ENCODE assay signal across 13 cellular contexts in genomic region chrX:39856472-39857121, GRCh38.
DNase-seq lines count a peak whose midpoint lies in the region; ATAC-seq and TF ChIP-seq lines count a peak whose summit lies in the region.
"Had no signal": no experiment of that assay in that cellular context is flagged by ENCODE, and none has a peak within 500 bp of the region (broad histone marks: within the 10 kb centered on the region; RNA-seq: fewer than 3 reads in every experiment).

No MANE protein-coding gene starts in this region.

- intact Hi-C loops in CD4-positive, alpha-beta T cell (cut with DNase I, micrococcal nuclease): loop anchor here in 1 of 2 experiments (5.0 kb wide), 2 partner anchors 84 to 241 kb away; partner anchors contain the start of gene BCOR

- POLR2A ChIA-PET in CD4-positive, alpha-beta T cell (lab: Charles Lee): interaction anchor here (1.9 kb wide), 1 partner anchor 35 kb away, joined by 5 read pairs; no protein-coding TSS in a partner anchor

- H3K4me1 Mint-ChIP-seq in CD4-positive, alpha-beta T cell (ENCODE audit: low read depth): peaks cover 60% of the 10 kb centered on the region
- peaks cover 50 to 75% of the 10 kb centered on the region in 2 donors for H3K4me1 Mint-ChIP-seq in immature natural killer cell

- H3K4me1 ChIP-seq in DND-41 (ENCODE audit: insufficient read depth, low read length): peaks cover 78% of the 10 kb centered on the region

- no peaks in the 10 kb centered on the region for H3K9me3 ChIP-seq in CD4-positive, alpha-beta T cell (ENCODE audit: control insufficient read depth, low read length)
- no peaks in the 10 kb centered on the region for H3K9me3 ChIP-seq in DND-41 (ENCODE audit: insufficient read depth, low read length, severe bottlenecking)
- H3K9me3 ChIP-seq: left ventricle myocardium inferior had no signal

- H3K9me3 Mint-ChIP-seq in CD4-positive, alpha-beta T cell: no peaks in the 10 kb centered on the region
- H3K9me3 Mint-ChIP-seq in immature natural killer cell: no peaks in the 10 kb centered on the region

- H3K36me3 Mint-ChIP-seq in CD4-positive, alpha-beta T cell (ENCODE audit: low read depth): no peaks in the 10 kb centered on the region
- no peaks in the 10 kb centered on the region for H3K36me3 Mint-ChIP-seq in immature natural killer cell

- H3K4me3 ChIP-seq in DND-41 (ENCODE audit: low read depth in 1 of 2, low read length in 2 of 2): no peak overlapping the region
- H3K4me3 ChIP-seq: hepatocyte, left ventricle myocardium inferior had no signal

- no peaks in the 10 kb centered on the region for H3K79me2 ChIP-seq in DND-41 (ENCODE audit: insufficient read depth, low read length)
- H3K79me2 ChIP-seq: hepatocyte had no signal

- no peak overlapping the region for H3K4me3 Mint-ChIP-seq in CD4-positive, alpha-beta T cell
- H3K4me3 Mint-ChIP-seq in immature natural killer cell: peak overlapping the region in 2 of 5 donors; percentile 12 to 84
- H3K4me3 Mint-ChIP-seq: activated CD4-positive, alpha-beta T cell treated with anti-CD3 and anti-CD28 coated beads for 36 hours; nephron progenitor cell had no signal

- H3K27ac ChIP-seq in CD4-positive, alpha-beta T cell (ENCODE audit: low read depth, low read length): no peak overlapping the region
- H3K27ac ChIP-seq in DND-41 (ENCODE audit: low read length) (peak overlapping the region; percentile 54), VCaP (peak overlapping the region; percentile 73)
- H3K27ac ChIP-seq: hepatocyte, left ventricle myocardium inferior had no signal

- H3K27me3 Mint-ChIP-seq in CD4-positive, alpha-beta T cell: no peaks in the 10 kb centered on the region
- H3K27me3 Mint-ChIP-seq in immature natural killer cell (ENCODE audit: low read depth in 3 of 3): peaks cover 3 to 17% (median 11%) of the 10 kb centered on the region in 3 donors
- H3K27me3 Mint-ChIP-seq: activated CD4-positive, alpha-beta T cell treated with anti-CD3 and anti-CD28 coated beads for 36 hours had no signal

- no peak for TF ChIP-seq CTCF in CD4-positive, alpha-beta T cell (IDR thresholded peaks at IDR 0.05)
- TF ChIP-seq CTCF in DND-41 (IDR thresholded peaks at IDR 0.05; ENCODE audit: borderline replicate concordance, extremely low read depth, low read length, poor library complexity, severe bottlenecking) (no peak), VCaP (conservative IDR thresholded peaks at IDR 0.05) (no peak)

- H2AFZ ChIP-seq in DND-41 (ENCODE audit: low read depth, low read length): no peak overlapping the region
- H2AFZ ChIP-seq: hepatocyte had no signal

- no peak overlapping the region for H3K4me2 ChIP-seq in DND-41 (ENCODE audit: insufficient read depth, low read length)
- H3K4me2 ChIP-seq: hepatocyte had no signal

- H3K9ac ChIP-seq in DND-41 (ENCODE audit: low read depth, low read length): no peak overlapping the region

- peak overlapping the region; percentile 96 for H3K27ac Mint-ChIP-seq in CD4-positive, alpha-beta T cell
- peak overlapping the region; percentile 26 to 99 (median 98) for H3K27ac Mint-ChIP-seq in immature natural killer cell
- H3K27ac Mint-ChIP-seq: nephron progenitor cell had no signal

- no peaks in the 10 kb centered on the region for H3K27me3 ChIP-seq in CD4-positive, alpha-beta T cell (ENCODE audit: control insufficient read depth, insufficient read depth, low read length)
- no peaks in the 10 kb centered on the region for H3K27me3 ChIP-seq in DND-41 (ENCODE audit: insufficient read depth, low read length, poor library complexity)
- H3K27me3 ChIP-seq: hepatocyte had no signal

- no peak for ATAC-seq in CD4-positive, alpha-beta T cell (ENCODE audit: poor library complexity)
- ATAC-seq in DND-41 (ENCODE audit: insufficient read depth, low read depth) (no peak), HG02642 (IDR thresholded peaks at IDR 0.05; ENCODE audit: poor library complexity, unreplicated experiment) (no peak)

- no peak for DNase-seq in CD4-positive, alpha-beta T cell
- DNase-seq in DND-41 (no peak), immature natural killer cell (no peak), AML-193 (lab: John Stamatoyannopoulos, UW) (no peak)
- no peak for DNase-seq in activated effector memory CD4-positive, alpha-beta T cell treated with anti-CD3 and anti-CD28 coated beads, Interleukin-2, amount 50 U/mL, for 16 hours
- DNase-seq: activated CD4-positive, alpha-beta T cell treated with anti-CD3 and anti-CD28 coated beads for 36 hours; activated gamma-delta T cell; COR-L47; left ventricle myocardium inferior; nephron progenitor cell had no signal

- no peaks in the 10 kb centered on the region for H4K20me1 ChIP-seq in DND-41 (ENCODE audit: insufficient read depth, low read length)

- H3K36me3 ChIP-seq in DND-41 (ENCODE audit: insufficient read depth, low read length): no peaks in the 10 kb centered on the region
- H3K36me3 ChIP-seq: left ventricle myocardium inferior had no signal

- CTCF ChIA-PET in CD4-positive, alpha-beta T cell (lab: Charles Lee): interaction anchor here (3.0 kb wide), 1 partner anchor 126 kb away, joined by 8 read pairs; no protein-coding TSS in a partner anchor
